Comparison of ENCODE assay signal across 17 cellular contexts in the genomic region with DNA sequence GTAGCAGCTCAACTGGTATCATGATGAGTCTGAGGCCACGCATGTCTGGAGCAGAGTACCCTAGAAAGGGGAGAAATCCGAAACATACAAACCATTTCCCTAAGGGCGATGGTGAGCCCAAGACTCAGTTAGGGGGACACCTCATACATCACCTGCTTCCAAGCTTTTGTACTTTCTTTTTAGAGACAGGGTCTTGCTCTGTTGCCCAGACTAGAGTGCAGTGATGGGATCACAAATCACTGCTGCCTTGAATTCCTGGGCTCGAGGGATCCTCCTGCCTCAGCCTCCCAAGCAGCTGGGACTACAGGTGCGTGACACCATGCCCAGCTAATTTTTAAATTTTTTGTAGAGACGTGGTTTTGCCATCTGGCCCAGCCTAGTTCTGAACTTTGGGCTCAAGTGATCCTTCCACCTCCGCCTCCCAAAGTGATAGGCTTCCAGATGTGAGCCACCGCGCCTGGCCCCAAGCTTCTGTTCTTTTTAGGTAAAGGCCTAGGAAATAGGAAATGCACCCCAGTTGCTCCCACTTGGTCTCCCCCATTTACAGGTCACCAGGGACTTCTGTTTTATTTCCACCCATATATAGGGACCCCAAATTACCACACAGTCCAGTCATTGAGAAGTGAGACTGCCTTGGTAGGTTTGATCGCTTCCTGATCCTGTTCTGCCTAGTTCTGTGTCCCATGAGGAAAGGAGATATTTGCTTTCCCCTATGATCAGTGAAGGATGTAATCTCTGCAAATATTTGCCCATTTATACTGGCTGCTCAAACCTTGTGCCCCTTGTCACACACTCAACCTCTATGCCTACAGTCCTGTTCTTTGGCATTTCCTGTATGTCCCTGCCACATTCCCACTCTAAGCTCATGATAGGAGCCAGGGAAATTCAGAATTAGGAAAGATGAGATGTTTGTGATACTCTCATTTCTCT. TPM values are rescaled to one million over a fixed set of nuclear protein-coding genes. Genes with fewer than 3 reads are reported as not detected.
DNase-seq lines count a peak whose midpoint lies in the region; ATAC-seq, FAIRE-seq and TF ChIP-seq lines count a peak whose summit lies in the region.
"Had no signal": no experiment of that assay in that cellular context is flagged by ENCODE, and none has a peak within 500 bp of the region (broad histone marks: within the 10 kb centered on the region; RNA-seq: fewer than 3 reads in every experiment).

A gene with protein sequence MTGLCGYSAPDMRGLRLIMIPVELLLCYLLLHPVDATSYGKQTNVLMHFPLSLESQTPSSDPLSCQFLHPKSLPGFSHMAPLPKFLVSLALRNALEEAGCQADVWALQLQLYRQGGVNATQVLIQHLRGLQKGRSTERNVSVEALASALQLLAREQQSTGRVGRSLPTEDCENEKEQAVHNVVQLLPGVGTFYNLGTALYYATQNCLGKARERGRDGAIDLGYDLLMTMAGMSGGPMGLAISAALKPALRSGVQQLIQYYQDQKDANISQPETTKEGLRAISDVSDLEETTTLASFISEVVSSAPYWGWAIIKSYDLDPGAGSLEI (minus strand): TSS at position 728 of the 930 bp plus-strand sequence. CDS start 112 bp downstream, at position 616.

- no peak within 1 kb of the TSS for H2BK5ac ChIP-seq in H1 (ENCODE audit: low read depth, low read length)
- H2BK5ac ChIP-seq in neuronal stem cell (ENCODE audit: low read length), result no peak within 1 kb of the TSS

- H3K4ac ChIP-seq in H1 (replicated peaks; ENCODE audit: insufficient read length, low read depth, low read length) (no peak within 1 kb of the TSS), neuronal stem cell (ENCODE audit: low read length) (no peak within 1 kb of the TSS)

- no peaks in the 10 kb centered on the region for H3K27me3 Mint-ChIP-seq in activated T-cell treated with anti-CD3 and anti-CD28 coated beads, Interleukin-2, amount 50 U/mL, for 24 hours
- H3K27me3 Mint-ChIP-seq in progenitor cell of endocrine pancreas, result no peaks in the 10 kb centered on the region

- H3K27ac Mint-ChIP-seq in activated T-cell treated with anti-CD3 and anti-CD28 coated beads, Interleukin-2, amount 50 U/mL, for 24 hours, result peak within 1 kb of the TSS; percentile 97
- peak within 1 kb of the TSS; percentile 99 for H3K27ac Mint-ChIP-seq in progenitor cell of endocrine pancreas

- H3K4me3 ChIP-seq in OCI-LY1 (ENCODE audit: low read depth, low read length, poor library complexity, severe bottlenecking) (no peak within 1 kb of the TSS), H1 (ENCODE audit: extremely low read depth in 1 of 4, insufficient read depth in 2 of 4, low read depth in 3 of 4, low read length in 4 of 4) (no peak within 1 kb of the TSS), neuronal stem cell (ENCODE audit: low read length in 2 of 2) (peak within 1 kb of the TSS in 1 of 2 donors; percentile 32), gastroesophageal sphincter (no peak within 1 kb of the TSS)
- H3K4me3 ChIP-seq: upper lobe of left lung had no signal

- peaks cover 12% of the 10 kb centered on the region for H3K36me3 Mint-ChIP-seq in activated T-cell treated with anti-CD3 and anti-CD28 coated beads, Interleukin-2, amount 50 U/mL, for 24 hours (ENCODE audit: low read depth)
- no peaks in the 10 kb centered on the region for H3K36me3 Mint-ChIP-seq in progenitor cell of endocrine pancreas (ENCODE audit: insufficient read depth)

- 94% methylated on average over 10 of the region's 10 CpGs; no CpG with 5 or more reads in 1 of the 2 experiments for WGBS in H1 (ENCODE audit: extremely low coverage in 1 of 2, insufficient coverage in 1 of 2, insufficient read length in 1 of 2, insufficient replicate concordance in 2 of 2, low coverage in 1 of 2, low lambda C conversion rate in 2 of 2, missing lambda C conversion rate in 1 of 2), 2 experiments
- WGBS in neuronal stem cell (ENCODE audit: extremely low coverage in 2 of 2, insufficient read length in 2 of 2, insufficient replicate concordance in 1 of 2), 2 donors, result no CpG with 5 or more reads among the region's 10 CpGs
- WGBS in gastroesophageal sphincter (ENCODE audit: low coverage in 1 of 2), 2 donors, result 92 to 93% methylated on average over 3 to 10 of the region's 10 CpGs

- no peak within 1 kb of the TSS for H2AFZ ChIP-seq in OCI-LY1 (ENCODE audit: low read length)
- H2AFZ ChIP-seq in H1 (ENCODE audit: low read length), result no peak within 1 kb of the TSS
- H2AFZ ChIP-seq in neuronal stem cell (ENCODE audit: low read length), result no peak within 1 kb of the TSS

- CTCF ChIA-PET in H1 (lab: Charles Lee; ENCODE audit: partially characterized antibody), result interaction anchor here (1.0 to 3.4 kb wide), 5 partner anchors 44 to 157 kb away, joined by 3 to 24 read pairs (median 5); no protein-coding TSS in a partner anchor

- no peak within 1 kb of the TSS for H3K56ac ChIP-seq in H1 (replicated peaks; ENCODE audit: insufficient read length, low read depth, low read length)

- no peak for DNase-seq in activated T-cell treated with anti-CD3 and anti-CD28 coated beads, Interleukin-2, amount 50 U/mL, for 24 hours
- no peak for DNase-seq in activated T-cell treated with anti-CD3 and anti-CD28 coated beads, Interleukin-2, amount 50 U/mL, for 48 hours
- DNase-seq in H1 (ENCODE audit: low read depth in 1 of 2, low spot score in 2 of 2), result no peak
- no peak for DNase-seq in progenitor cell of endocrine pancreas (ENCODE audit: low spot score, unreplicated experiment)
- DNase-seq in neuronal stem cell (ENCODE audit: low spot score), result no peak
- no peak for DNase-seq in stimulated activated naive CD4-positive, alpha-beta T cell (lab: John Stamatoyannopoulos, UW)
- DNase-seq: brain microvascular endothelial cell, DMS153, foreskin keratinocyte, NCI-H1417, upper lobe of left lung had no signal

- ATAC-seq in gastroesophageal sphincter, result no peak
- ATAC-seq: foreskin keratinocyte, Panc1 had no signal

- peak within 1 kb of the TSS; percentile 86 for H3K4me3 Mint-ChIP-seq in activated T-cell treated with anti-CD3 and anti-CD28 coated beads, Interleukin-2, amount 50 U/mL, for 24 hours
- H3K4me3 Mint-ChIP-seq in progenitor cell of endocrine pancreas (ENCODE audit: low read depth), result peak within 1 kb of the TSS; percentile 93

- H2AK5ac ChIP-seq in H1 (ENCODE audit: low read depth, low read length), result peak within 1 kb of the TSS; percentile 4; the same call in 1 of the 2 replicates
- no peak within 1 kb of the TSS for H2AK5ac ChIP-seq in neuronal stem cell (ENCODE audit: low read depth, low read length)

- no peak within 1 kb of the TSS for H4K91ac ChIP-seq in H1 (replicated peaks; ENCODE audit: insufficient read length, low read length)
- no peak within 1 kb of the TSS for H4K91ac ChIP-seq in neuronal stem cell (ENCODE audit: low read depth, low read length, poor library complexity)

- H3F3A ChIP-seq in OCI-LY1 (ENCODE audit: insufficient read depth, low read length), result no peaks in the 10 kb centered on the region

- no peak for TF ChIP-seq RAD21 in H1 (IDR thresholded peaks at IDR 0.05 in 1 of 2, conservative IDR thresholded peaks at IDR 0.05 in 1 of 2; ENCODE audit: low read depth in 2 of 2, low read length in 2 of 2)

- no peak within 1 kb of the TSS for H4K5ac ChIP-seq in H1 (ENCODE audit: insufficient read length, low read depth, low read length)

- no peak within 1 kb of the TSS for H2BK20ac ChIP-seq in H1 (ENCODE audit: low read length)

- peaks cover 10% of the 10 kb centered on the region for H3K79me2 ChIP-seq in OCI-LY1 (ENCODE audit: insufficient read depth, low read length)
- H3K79me2 ChIP-seq in H1 (ENCODE audit: control insufficient read depth in 1 of 2, insufficient read depth in 2 of 2, low read length in 2 of 2), result peaks cover 0 to 8% of the 10 kb centered on the region in 2 experiments; a peak in 1 of 4 replicates

- H3K27me3 ChIP-seq in OCI-LY1 (ENCODE audit: insufficient read depth, low read length), result no peaks in the 10 kb centered on the region
- peaks cover 0 to 3% (median 0%) of the 10 kb centered on the region in 4 experiments; a peak in 1 of 7 replicates for H3K27me3 ChIP-seq in H1 (replicated peaks in 1 of 4; ENCODE audit: control insufficient read depth in 3 of 4, extremely low read depth in 1 of 4, insufficient read depth in 3 of 4, low read length in 3 of 4)
- peaks cover 0 to 4% (median 0%) of the 10 kb centered on the region in 3 experiments for H3K27me3 ChIP-seq in neuronal stem cell (ENCODE audit: control insufficient read depth in 3 of 3, insufficient read depth in 3 of 3, low read depth in 1 of 3, low read length in 3 of 3)
- H3K27me3 ChIP-seq in gastroesophageal sphincter, result peaks cover 11% of the 10 kb centered on the region
- H3K27me3 ChIP-seq: brain microvascular endothelial cell, foreskin keratinocyte, upper lobe of left lung had no signal

- no peak for TF ChIP-seq POLR2A in H1 (IDR thresholded peaks at IDR 0.05; ENCODE audit: control extremely low read depth in 1 of 2, low read depth in 2 of 2, low read length in 2 of 2)
- no peak for TF ChIP-seq POLR2A in gastroesophageal sphincter (IDR thresholded peaks at IDR 0.05)

- H3K36me3 ChIP-seq in OCI-LY1 (ENCODE audit: insufficient read depth, low read length) (no peaks in the 10 kb centered on the region), H1 (ENCODE audit: control insufficient read depth in 2 of 4, insufficient read depth in 4 of 4, low read length in 3 of 4) (no peaks in the 10 kb centered on the region), neuronal stem cell (replicated peaks in 1 of 2; ENCODE audit: control insufficient read depth in 2 of 2, insufficient read depth in 2 of 2, low read length in 2 of 2) (no peaks in the 10 kb centered on the region), gastroesophageal sphincter (no peaks in the 10 kb centered on the region)
- H3K36me3 ChIP-seq: brain microvascular endothelial cell, upper lobe of left lung had no signal

- peaks cover 24% of the 10 kb centered on the region for H3K4me1 ChIP-seq in OCI-LY1 (ENCODE audit: insufficient read depth, low read length, severe bottlenecking)
- peaks cover 0 to 5% (median 2%) of the 10 kb centered on the region in 4 experiments; a peak in 4 of 7 replicates for H3K4me1 ChIP-seq in H1 (replicated peaks in 1 of 4; ENCODE audit: control insufficient read depth in 3 of 4, insufficient read depth in 4 of 4, low read length in 3 of 4)
- peaks cover 2 to 7% of the 10 kb centered on the region in 2 donors for H3K4me1 ChIP-seq in neuronal stem cell (ENCODE audit: control insufficient read depth in 2 of 2, insufficient read depth in 1 of 2, low read depth in 1 of 2, low read length in 2 of 2)
- peaks cover 7 to 26% (median 9%) of the 10 kb centered on the region in 3 donors for H3K4me1 ChIP-seq in gastroesophageal sphincter
- H3K4me1 ChIP-seq: foreskin keratinocyte had no signal

- H3K9me3 Mint-ChIP-seq in activated T-cell treated with anti-CD3 and anti-CD28 coated beads, Interleukin-2, amount 50 U/mL, for 24 hours, result no peaks in the 10 kb centered on the region
- no peaks in the 10 kb centered on the region for H3K9me3 Mint-ChIP-seq in progenitor cell of endocrine pancreas (ENCODE audit: low read depth)

- no peaks in the 10 kb centered on the region for H3K9me2 ChIP-seq in OCI-LY1 (ENCODE audit: low read depth, low read length)

- no peaks in the 10 kb centered on the region for H3K9me3 ChIP-seq in OCI-LY1 (ENCODE audit: low read length)
- H3K9me3 ChIP-seq in H1 (ENCODE audit: insufficient read depth in 2 of 2, low read depth in 1 of 2, low read length in 1 of 2), result no peaks in the 10 kb centered on the region
- H3K9me3 ChIP-seq in neuronal stem cell (replicated peaks in 1 of 2; ENCODE audit: control insufficient read depth in 2 of 2, insufficient read depth in 1 of 2, low read depth in 1 of 2, low read length in 2 of 2), result no peaks in the 10 kb centered on the region
- no peaks in the 10 kb centered on the region for H3K9me3 ChIP-seq in gastroesophageal sphincter
- H3K9me3 ChIP-seq: upper lobe of left lung had no signal

- TF ChIP-seq CTCF in OCI-LY1 (IDR thresholded peaks at IDR 0.05; ENCODE audit: low read length) (no peak), H1 (IDR thresholded peaks at IDR 0.05; ENCODE audit: control extremely low read depth in 1 of 3, insufficient read depth in 1 of 3, low read depth in 1 of 3, low read length in 3 of 3) (no peak), progenitor cell of endocrine pancreas (IDR thresholded peaks at IDR 0.05; ENCODE audit: unreplicated experiment) (no peak), gastroesophageal sphincter (IDR thresholded peaks at IDR 0.05) (no peak)

- H3K79me1 ChIP-seq in H1 (ENCODE audit: low read depth, low read length) (no peaks in the 10 kb centered on the region), neuronal stem cell (ENCODE audit: low read depth, low read length) (no peaks in the 10 kb centered on the region)

- H2BK120ac ChIP-seq in H1 (replicated peaks; ENCODE audit: low read depth, low read length), result no peak within 1 kb of the TSS
- no peak within 1 kb of the TSS for H2BK120ac ChIP-seq in neuronal stem cell (ENCODE audit: low read depth, low read length)

- no peak within 1 kb of the TSS for H3K4me2 ChIP-seq in OCI-LY1 (ENCODE audit: low read length)
- H3K4me2 ChIP-seq in H1 (ENCODE audit: insufficient read depth in 1 of 2, low read depth in 2 of 2, low read length in 2 of 2), result peak within 1 kb of the TSS in 1 of 2 experiments; percentile 51; a peak in 1 of 4 replicates
- no peak within 1 kb of the TSS for H3K4me2 ChIP-seq in neuronal stem cell (ENCODE audit: insufficient read depth, low read length, poor library complexity, severe bottlenecking)

- POLR2A ChIA-PET in H1 (lab: Charles Lee; ENCODE audit: partially characterized antibody), result interaction anchor here (1.1 to 5.1 kb wide), 3 partner anchors 15 to 114 kb away, joined by 3 to 55 read pairs (median 5); partner anchors contain the start of genes IL23A and PAN2

- H3K4me1 Mint-ChIP-seq in activated T-cell treated with anti-CD3 and anti-CD28 coated beads, Interleukin-2, amount 50 U/mL, for 24 hours (ENCODE audit: low read depth), result peaks cover 29% of the 10 kb centered on the region
- H3K4me1 Mint-ChIP-seq in progenitor cell of endocrine pancreas (ENCODE audit: low read depth), result peaks cover 11% of the 10 kb centered on the region

- H3K14ac ChIP-seq in H1 (ENCODE audit: insufficient read length) (no peak within 1 kb of the TSS), neuronal stem cell (ENCODE audit: low read length) (no peak within 1 kb of the TSS)

- no peak within 1 kb of the TSS for H3K9ac ChIP-seq in OCI-LY1 (ENCODE audit: low read length)
- no peak within 1 kb of the TSS; a peak in 1 of 7 replicates for H3K9ac ChIP-seq in H1 (replicated peaks in 1 of 4; ENCODE audit: extremely low read depth in 1 of 4, low read depth in 3 of 4, low read length in 3 of 4)
- no peak within 1 kb of the TSS for H3K9ac ChIP-seq in neuronal stem cell (ENCODE audit: low read depth, low read length, poor library complexity)

- H3K23ac ChIP-seq in H1 (ENCODE audit: insufficient read length) (no peak within 1 kb of the TSS), neuronal stem cell (ENCODE audit: low read depth, low read length, poor library complexity) (no peak within 1 kb of the TSS)

- H4K8ac ChIP-seq in H1 (ENCODE audit: extremely low read depth, insufficient read depth, low read length), result peak within 1 kb of the TSS; percentile 80; the same call in 1 of the 2 replicates
- H4K8ac ChIP-seq in neuronal stem cell (ENCODE audit: low read depth, low read length), result no peak within 1 kb of the TSS

- no peaks in the 10 kb centered on the region for H3K23me2 ChIP-seq in H1 (ENCODE audit: low read depth, low read length)

- no peak within 1 kb of the TSS for H3K18ac ChIP-seq in H1 (ENCODE audit: extremely low read depth, low read length)
- no peak within 1 kb of the TSS for H3K18ac ChIP-seq in neuronal stem cell (ENCODE audit: low read length)

- no peak for TF ChIP-seq EP300 in H1 (IDR thresholded peaks at IDR 0.05; ENCODE audit: borderline replicate concordance in 1 of 2, low read depth in 2 of 2, low read length in 2 of 2)
- TF ChIP-seq EP300 in gastroesophageal sphincter (IDR thresholded peaks at IDR 0.05), result no peak

- H2BK12ac ChIP-seq in H1 (ENCODE audit: low read depth, low read length) (peak within 1 kb of the TSS; percentile 60), neuronal stem cell (ENCODE audit: low read length) (no peak within 1 kb of the TSS)

- H3K27ac ChIP-seq in OCI-LY1 (ENCODE audit: low read depth, low read length, poor library complexity, severe bottlenecking) (peak within 1 kb of the TSS; percentile 8), H1 (ENCODE audit: low read depth, low read length) (no peak within 1 kb of the TSS), neuronal stem cell (replicated peaks; ENCODE audit: low read length) (no peak within 1 kb of the TSS), gastroesophageal sphincter (no peak within 1 kb of the TSS)
- H3K27ac ChIP-seq: brain microvascular endothelial cell, foreskin keratinocyte, upper lobe of left lung had no signal

- H4K20me1 ChIP-seq in OCI-LY1 (ENCODE audit: insufficient read depth, low read length) (no peaks in the 10 kb centered on the region), H1 (replicated peaks in 1 of 2; ENCODE audit: control insufficient read depth in 1 of 2, insufficient read depth in 2 of 2, low read length in 2 of 2) (no peaks in the 10 kb centered on the region)

- no peak for FAIRE-seq in H1 (lab: Jason Lieb, UNC)

- H2BK15ac ChIP-seq in H1 (ENCODE audit: low read length), result no peak within 1 kb of the TSS
- no peak within 1 kb of the TSS for H2BK15ac ChIP-seq in neuronal stem cell (ENCODE audit: low read length)

RNA-seq across cellular contexts. Expression of the gene that starts here (rescaled TPM):
- not detected in 2 replicates for total RNA-seq in H1 (2021; fragmentation: NEBNext Ultra II Directional; extraction: Animal tissue kit (Norgen Biotek cat#: 25700))
- polyA plus RNA-seq in H1 (2011; rRNA removed), result not detected in 2 replicates
- polyA plus RNA-seq in H1 (2011; cell fraction: cytosol; rRNA removed), result not detected
- polyA plus RNA-seq in H1 (2011; cell fraction: nucleus; rRNA removed), result not detected
- 0.09 TPM in 1 of 4 replicates, not detected in the others for polyA plus RNA-seq in H1 (2012, experiment 1 of 2)
- polyA plus RNA-seq in H1 (2012, experiment 2 of 2), result not detected
- not detected for polyA plus RNA-seq in H1 (2013, experiment 1 of 2)
- polyA plus RNA-seq in H1 (2013, experiment 2 of 2), result not detected
- not detected in 2 replicates for polyA minus RNA-seq in H1 (2011; rRNA and poly(A)+ RNA removed)
- not detected for polyA minus RNA-seq in H1 (2011; cell fraction: cytosol; rRNA and poly(A)+ RNA removed)
- polyA minus RNA-seq in H1 (2011; cell fraction: nucleus; rRNA and poly(A)+ RNA removed), result not detected
- total RNA-seq in progenitor cell of endocrine pancreas (not detected in 2 replicates), gastroesophageal sphincter (not detected)
- polyA plus RNA-seq in neuronal stem cell (2013, experiment 1 of 2), result not detected
- polyA plus RNA-seq in neuronal stem cell (2013, experiment 2 of 2), result not detected
- total RNA-seq: foreskin keratinocyte, mononuclear cell, NCI-H460 had no signal
- polyA plus RNA-seq: AG04450, foreskin keratinocyte had no signal
